ENCODE assay signal across 33 cellular contexts in genomic region chr2:88400398-88400797, GRCh38. TPM values are rescaled to one million over a fixed set of nuclear protein-coding genes. Genes with fewer than 3 reads are reported as not detected.
"Had no signal": no experiment of that assay in that cellular context is flagged by ENCODE, and none has a peak within 500 bp of the region (broad histone marks: within the 10 kb centered on the region; RNA-seq: fewer than 3 reads in every experiment).

No MANE protein-coding gene starts in this region.

- H3K9me3 ChIP-seq: left ventricle myocardium inferior, neutrophil, right atrium auricular region, right lobe of liver, tibial nerve, uterus had no signal

- H3K27me3 ChIP-seq: neural progenitor cell, right atrium auricular region, right lobe of liver, tibial nerve, uterus had no signal

- H3K4me1 Mint-ChIP-seq: mesothelial cell of epicardium; naive B cell; natural killer cell; stimulated activated memory B cell treated with anti-CD40 and anti-IgM and Interleukin-4, amounts not matched to agents 10 μg/mL and 1 μg/mL and 100 μg/mL, for 72 hours; stimulated activated naive CD8-positive, alpha-beta T cell treated with anti-CD3 and anti-CD28 coated beads, Interleukin-15, amount 100 ng/mL, for 72 hours had no signal

- H3K4me3 Mint-ChIP-seq: mesothelial cell of epicardium; naive B cell; natural killer cell; nephron progenitor cell; neural progenitor cell; stimulated activated memory B cell treated with anti-CD40 and anti-IgM and Interleukin-4, amounts not matched to agents 10 μg/mL and 1 μg/mL and 100 μg/mL, for 72 hours; stimulated activated naive CD8-positive, alpha-beta T cell treated with anti-CD3 and anti-CD28 coated beads, Interleukin-15, amount 100 ng/mL, for 72 hours; type B pancreatic cell had no signal

- H3K79me2 ChIP-seq: parathyroid adenoma had no signal

- H3K27me3 Mint-ChIP-seq: stimulated activated naive CD8-positive, alpha-beta T cell treated with anti-CD3 and anti-CD28 coated beads, Interleukin-15, amount 100 ng/mL, for 72 hours; type B pancreatic cell had no signal

- H3K27ac Mint-ChIP-seq: mesothelial cell of epicardium; natural killer cell; nephron progenitor cell; neural progenitor cell; stimulated activated memory B cell treated with anti-CD40 and anti-IgM and Interleukin-4, amounts not matched to agents 10 μg/mL and 1 μg/mL and 100 μg/mL, for 72 hours; type B pancreatic cell had no signal

- H3K4me2 ChIP-seq: neural progenitor cell, smooth muscle cell had no signal

- H3K4me3 ChIP-seq: left ventricle myocardium inferior, lung, neural progenitor cell, right atrium auricular region, right lobe of liver, smooth muscle cell, tibial nerve, uterus had no signal

- H3K9ac ChIP-seq: neural progenitor cell, parathyroid adenoma had no signal

- H3K27ac ChIP-seq: left ventricle myocardium inferior, neural progenitor cell, neutrophil, parathyroid adenoma, right atrium auricular region, right lobe of liver, tibial nerve, uterus had no signal

- H3K9me3 Mint-ChIP-seq: mesothelial cell of epicardium; natural killer cell; nephron progenitor cell; stimulated activated memory B cell treated with anti-CD40 and anti-IgM and Interleukin-4, amounts not matched to agents 10 μg/mL and 1 μg/mL and 100 μg/mL, for 72 hours; stimulated activated naive CD8-positive, alpha-beta T cell treated with anti-CD3 and anti-CD28 coated beads, Interleukin-15, amount 100 ng/mL, for 72 hours; type B pancreatic cell had no signal

- H2AFZ ChIP-seq: neural progenitor cell, parathyroid adenoma had no signal

- DNase-seq: islet precursor cell; left ventricle myocardium inferior; mesendoderm; naive B cell; natural killer cell; nephron progenitor cell; occipital lobe; right lobe of liver; stimulated activated CD4-positive, alpha-beta T cell treated with anti-CD3 and anti-CD28 coated beads, Interleukin-1b, Interleukin-23, amount 100 ng/mL, for 48 hours; stimulated activated CD4-positive, alpha-beta T cell treated with anti-CD3 and anti-CD28 coated beads, Interleukin-2, amount 100 ng/mL, for 48 hours; stimulated activated CD4-positive, alpha-beta T cell treated with anti-CD3 and anti-CD28 coated beads, Interleukin-4, amount 100 ng/mL, for 4 hours; stimulated activated CD8-positive, alpha-beta memory T cell treated with anti-CD3 and anti-CD28 coated beads, Interleukin-4, amount 100 ng/mL, for 48 hours; stimulated activated naive CD4-positive, alpha-beta T cell treated with Interleukin-2 at 50 U/mL for 16 hours; stimulated activated naive CD8-positive, alpha-beta T cell treated with anti-CD3 and anti-CD28 coated beads, Interleukin-15, amount 100 ng/mL, for 72 hours; substantia nigra; uterus had no signal

- H3K4me1 ChIP-seq: left ventricle myocardium inferior, parathyroid adenoma, right atrium auricular region, right lobe of liver, tibial nerve, uterus had no signal

- H3K36me3 ChIP-seq: left ventricle myocardium inferior, neural progenitor cell, neutrophil, right atrium auricular region, right lobe of liver, tibial nerve, uterus had no signal

- H3K36me3 Mint-ChIP-seq: mesothelial cell of epicardium; naive B cell; natural killer cell; neural progenitor cell; stimulated activated memory B cell treated with anti-CD40 and anti-IgM and Interleukin-4, amounts not matched to agents 10 μg/mL and 1 μg/mL and 100 μg/mL, for 72 hours; type B pancreatic cell had no signal

- ATAC-seq: natural killer cell; right lobe of liver; stimulated activated memory B cell treated with anti-CD40 and anti-IgM and Interleukin-4, amounts not matched to agents 10 μg/mL and 1 μg/mL and 100 μg/mL, for 72 hours; stimulated activated naive CD8-positive, alpha-beta T cell treated with anti-CD3 and anti-CD28 coated beads, Interleukin-15, amount 100 ng/mL, for 72 hours had no signal

RNA-seq across cellular contexts. Expression of gene FOXI3, which starts 52.1 kb away (rescaled TPM):
- total RNA-seq: left ventricle myocardium inferior, mononuclear cell, natural killer cell, osteocyte, posterior vena cava, pulmonary artery endothelial cell, renal cortical epithelial cell, right atrium auricular region, right lobe of liver, skeletal muscle tissue, smooth muscle cell, tibial nerve, ureter had no signal
- polyA plus RNA-seq: lung, smooth muscle cell had no signal
